In the genomic region with DNA sequence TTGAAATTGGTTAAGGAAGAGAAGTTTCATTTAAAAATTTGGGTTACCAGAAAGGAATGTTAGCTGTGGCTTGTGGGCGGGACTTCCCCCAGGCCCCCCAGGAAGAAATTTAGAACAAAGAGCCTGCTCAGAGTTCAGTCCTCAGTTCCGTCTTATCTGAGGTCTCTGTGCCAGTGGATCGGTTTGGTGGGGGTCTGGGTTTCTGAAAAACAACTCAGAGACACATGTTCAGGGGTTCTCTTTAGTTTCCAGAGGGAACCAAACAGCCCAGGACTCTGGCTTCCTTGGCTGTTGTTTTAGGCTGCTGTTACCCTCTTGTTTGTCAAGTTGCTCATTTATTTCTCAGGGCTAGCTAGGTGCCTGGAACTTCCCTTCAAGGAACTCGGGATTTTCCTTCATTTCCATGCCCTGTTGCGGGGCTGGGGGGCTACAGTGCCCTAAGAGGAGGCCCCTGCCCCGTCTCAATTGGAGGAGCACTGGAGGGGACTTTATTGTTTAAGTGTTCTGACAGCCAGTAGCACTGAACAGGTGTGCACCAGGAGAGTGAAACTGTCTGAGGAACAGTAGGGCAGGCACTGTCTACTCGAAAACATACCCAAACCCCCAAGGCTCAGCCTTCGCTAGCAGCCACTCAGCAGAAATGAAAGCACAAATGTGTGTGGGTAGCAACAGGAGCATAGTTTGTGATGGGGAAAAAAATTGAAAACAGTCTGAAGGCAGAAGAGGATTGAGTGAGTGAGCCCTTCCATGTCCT, we compare ENCODE assay signal across 11 cellular contexts. TPM values are rescaled to one million over a fixed set of nuclear protein-coding genes. Genes with fewer than 3 reads are reported as not detected.
DNase-seq lines count a peak whose midpoint lies in the region; ATAC-seq and TF ChIP-seq lines count a peak whose summit lies in the region.
"Had no signal": no experiment of that assay in that cellular context is flagged by ENCODE, and none has a peak within 500 bp of the region (broad histone marks: within the 10 kb centered on the region; RNA-seq: fewer than 3 reads in every experiment).

No MANE protein-coding gene starts in this region.

- TF ChIP-seq CTCF in PC-9 (conservative IDR thresholded peaks at IDR 0.05) (no peak), adrenal gland (IDR thresholded peaks at IDR 0.05) (no peak)

- H3K27me3 ChIP-seq in effector memory CD4-positive, alpha-beta T cell (replicated peaks; ENCODE audit: control insufficient read depth, insufficient read depth, low read length, poor library complexity, severe bottlenecking), result no peaks in the 10 kb centered on the region
- H3K27me3 ChIP-seq in MG63, result no peaks in the 10 kb centered on the region
- no peaks in the 10 kb centered on the region for H3K27me3 ChIP-seq in PC-9 (ENCODE audit: insufficient read depth, low read depth)
- H3K27me3 ChIP-seq in adrenal gland, result peaks cover 16% of the 10 kb centered on the region

- no peak overlapping the region for H3K4me3 ChIP-seq in effector memory CD4-positive, alpha-beta T cell (ENCODE audit: insufficient read depth, low read depth, low read length, poor library complexity, severe bottlenecking)
- H3K4me3 ChIP-seq in MG63 (no peak overlapping the region), PC-9 (no peak overlapping the region), adrenal gland (no peak overlapping the region)

- no peaks in the 10 kb centered on the region for H3K9me2 ChIP-seq in PC-9 (ENCODE audit: insufficient read depth)

- no peak for DNase-seq in effector memory CD4-positive, alpha-beta T cell
- no peak for DNase-seq in MG63
- no peak for DNase-seq in A172 (ENCODE audit: low spot score)
- no peak for DNase-seq in PC-9
- DNase-seq in adrenal gland, result no peak
- DNase-seq: GDM1, KG1 had no signal

- no peaks in the 10 kb centered on the region for H3F3A ChIP-seq in PC-9 (ENCODE audit: insufficient read depth, low read depth)

- BruUV-seq in PC-9 (replicated peaks; lab: Mats Ljungman, UMichigan), result no TSS peak

- no peaks in the 10 kb centered on the region for H3K79me2 ChIP-seq in PC-9 (ENCODE audit: low read depth)

- intact Hi-C loops in PC-9 (cut with micrococcal nuclease; ENCODE audit: unreplicated experiment) (loop anchor here (5.0 kb wide), 1 partner anchor 127 kb away; no protein-coding TSS in a partner anchor), adrenal gland (cut with DNase I) (no loop called here)

- no peak overlapping the region for H2AFZ ChIP-seq in PC-9

- CTCF ChIA-PET in PC-9 (lab: Charles Lee), result no interaction called here

- ATAC-seq in GM18517 (IDR thresholded peaks at IDR 0.05; ENCODE audit: unreplicated experiment) (peak; percentile 86), GM21423 (IDR thresholded peaks at IDR 0.05; ENCODE audit: unreplicated experiment) (peak; percentile 91), HG03139 (IDR thresholded peaks at IDR 0.05; ENCODE audit: unreplicated experiment) (peak; percentile 88)

- no peak overlapping the region for H3K4me2 ChIP-seq in PC-9

- H3K9me3 ChIP-seq in effector memory CD4-positive, alpha-beta T cell (ENCODE audit: control insufficient read depth, low read length), result no peaks in the 10 kb centered on the region
- H3K9me3 ChIP-seq in MG63, result peaks cover 3% of the 10 kb centered on the region
- H3K9me3 ChIP-seq in PC-9 (ENCODE audit: insufficient read depth, low read depth), result no peaks in the 10 kb centered on the region
- no peaks in the 10 kb centered on the region for H3K9me3 ChIP-seq in adrenal gland (replicated peaks in 1 of 3)

- POLR2A ChIA-PET in PC-9 (lab: Charles Lee; ENCODE audit: unreplicated experiment), result no interaction called here

- peaks cover 10% of the 10 kb centered on the region for H3K4me1 ChIP-seq in effector memory CD4-positive, alpha-beta T cell (ENCODE audit: control insufficient read depth, insufficient read depth, low read length, poor library complexity, severe bottlenecking)
- H3K4me1 ChIP-seq in PC-9 (replicated peaks; ENCODE audit: insufficient read depth), result no peaks in the 10 kb centered on the region
- no peaks in the 10 kb centered on the region for H3K4me1 ChIP-seq in adrenal gland (replicated peaks in 1 of 2)

- WGBS in adrenal gland, 4 donors, result 73 to 79% (median 78%) methylated on average over 8 of the region's 8 CpGs

- no peaks in the 10 kb centered on the region for H3K36me3 ChIP-seq in effector memory CD4-positive, alpha-beta T cell (ENCODE audit: control insufficient read depth, insufficient read depth, low read length)
- H3K36me3 ChIP-seq in MG63 (no peaks in the 10 kb centered on the region), PC-9 (ENCODE audit: low read depth) (0 out of 2 replicates have a peak, but pooled peaks cover 4% of the 10 kb centered on the region), adrenal gland (replicated peaks in 1 of 2) (no peaks in the 10 kb centered on the region)

- TF ChIP-seq POLR2A in adrenal gland (IDR thresholded peaks at IDR 0.05), result no peak

- H3K27ac ChIP-seq in effector memory CD4-positive, alpha-beta T cell (ENCODE audit: insufficient read depth, low read length, poor library complexity, severe bottlenecking), result peak overlapping the region; percentile 31
- no peak overlapping the region for H3K27ac ChIP-seq in PC-9
- no peak overlapping the region for H3K27ac ChIP-seq in adrenal gland

- H4K20me1 ChIP-seq in PC-9 (ENCODE audit: insufficient read depth), result peaks cover 8% of the 10 kb centered on the region; the same call in 1 of the 2 replicates

RNA-seq across cellular contexts. Expression of a gene that starts 59.9 kb away (rescaled TPM):
- total RNA-seq in MG63 (2014; rRNA removed; shearing (Covaris generic); ENCODE audit: low replicate concordance), result not detected in 2 replicates
- total RNA-seq in A172 (2014; rRNA removed; shearing (Covaris generic)), result 0.43 and 2.0 TPM in 2 replicates
- total RNA-seq in PC-9 (2021) (66.5 and 86.8 TPM in 2 replicates), adrenal gland (10 to 100 TPM in 7 of 8 donors, 1 to 10 TPM in 1; 8.8 to 60.0 (median 30.9) TPM)
- 10 to 100 TPM in 2 of 3 donors, 1 to 10 TPM in 1; 4.4 to 18.3 (median 15.1) TPM for polyA plus RNA-seq in adrenal gland
- total RNA-seq: endothelial cell of umbilical vein had no signal
